1 cellular context compared by ENCODE assay signal in the genomic region with DNA sequence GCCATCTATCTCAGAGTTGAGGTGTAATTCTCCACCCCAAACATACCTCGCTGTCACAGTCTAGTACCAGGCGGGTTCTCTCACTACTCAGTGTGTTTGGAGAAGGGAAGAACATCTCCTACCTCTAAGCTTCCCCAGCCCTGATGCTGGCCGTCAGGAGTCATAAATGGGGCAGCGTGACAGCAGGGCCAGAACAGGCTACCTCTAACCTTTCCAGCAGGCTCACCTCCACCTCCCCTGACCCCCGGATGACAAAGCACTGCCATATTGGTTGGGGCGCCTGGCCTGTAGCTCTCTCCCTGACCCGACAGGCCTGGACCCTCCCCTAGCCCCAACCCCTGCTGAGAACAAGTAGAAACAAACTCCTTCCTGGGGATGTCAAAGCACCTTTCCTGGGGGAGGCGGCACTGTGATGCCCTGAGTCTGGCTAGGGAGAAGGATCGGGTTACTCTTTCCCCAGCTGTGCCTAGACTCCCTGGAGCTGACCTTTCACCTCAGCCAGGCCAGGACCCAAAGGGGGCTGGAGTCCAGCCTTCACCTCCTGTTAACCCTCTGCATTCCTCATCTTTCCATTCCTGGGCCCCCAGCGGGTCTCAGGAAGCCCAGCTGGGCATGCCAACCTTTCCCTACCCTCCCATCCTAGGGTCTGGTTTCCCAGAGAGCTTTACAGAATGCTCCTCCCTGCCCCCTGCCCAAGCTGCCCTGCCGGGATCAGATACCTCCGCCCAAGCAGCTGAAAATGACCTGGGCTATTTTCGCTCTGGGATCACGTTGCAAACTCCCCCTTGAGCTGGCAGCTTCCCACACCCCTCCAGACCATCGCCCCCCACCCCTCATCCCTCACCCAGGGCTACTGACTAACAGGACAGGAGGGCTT.
TF ChIP-seq lines count a peak whose summit lies in the region.

No MANE protein-coding gene starts in this region.

TF ChIP-seq in SK-N-SH treated with all-trans-retinoic acid at 6 μM for 48 hours, 23 proteins besides CTCF, POLR2A, EP300 and RAD21 (continued from another document):
- TF ChIP-seq TSHZ2 (CRISPR knock-in tag; IDR thresholded peaks at IDR 0.05) (no peak), CSDC2 (CRISPR knock-in tag; IDR thresholded peaks at IDR 0.05) (no peak), RARB (CRISPR knock-in tag; IDR thresholded peaks at IDR 0.05) (no peak), BACH2 (CRISPR knock-in tag; IDR thresholded peaks at IDR 0.05; ENCODE audit: borderline replicate concordance) (no peak), ESRRG (CRISPR knock-in tag; IDR thresholded peaks at IDR 0.05) (no peak), ZNF565 (CRISPR knock-in tag; conservative IDR thresholded peaks at IDR 0.05; ENCODE audit: low read depth) (no peak), PATZ1 (CRISPR knock-in tag; IDR thresholded peaks at IDR 0.05; ENCODE audit: borderline replicate concordance) (no peak), ARNTL (CRISPR knock-in tag; IDR thresholded peaks at IDR 0.05; ENCODE audit: borderline replicate concordance, low read depth) (no peak), GLIS3 (CRISPR knock-in tag; IDR thresholded peaks at IDR 0.05) (no peak), SNAI2 (CRISPR knock-in tag; IDR thresholded peaks at IDR 0.05) (no peak), ZNF8 (CRISPR knock-in tag; IDR thresholded peaks at IDR 0.05) (no peak)
- TF ChIP-seq, protein P1, sequence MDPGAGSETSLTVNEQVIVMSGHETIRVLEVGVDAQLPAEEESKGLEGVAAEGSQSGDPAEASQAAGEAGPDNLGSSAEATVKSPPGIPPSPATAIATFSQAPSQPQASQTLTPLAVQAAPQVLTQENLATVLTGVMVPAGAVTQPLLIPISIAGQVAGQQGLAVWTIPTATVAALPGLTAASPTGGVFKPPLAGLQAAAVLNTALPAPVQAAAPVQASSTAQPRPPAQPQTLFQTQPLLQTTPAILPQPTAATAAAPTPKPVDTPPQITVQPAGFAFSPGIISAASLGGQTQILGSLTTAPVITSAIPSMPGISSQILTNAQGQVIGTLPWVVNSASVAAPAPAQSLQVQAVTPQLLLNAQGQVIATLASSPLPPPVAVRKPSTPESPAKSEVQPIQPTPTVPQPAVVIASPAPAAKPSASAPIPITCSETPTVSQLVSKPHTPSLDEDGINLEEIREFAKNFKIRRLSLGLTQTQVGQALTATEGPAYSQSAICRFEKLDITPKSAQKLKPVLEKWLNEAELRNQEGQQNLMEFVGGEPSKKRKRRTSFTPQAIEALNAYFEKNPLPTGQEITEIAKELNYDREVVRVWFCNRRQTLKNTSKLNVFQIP (CRISPR knock-in tag; IDR thresholded peaks at IDR 0.05; ENCODE audit: borderline replicate concordance, low read depth), result no peak
- TF ChIP-seq, protein P2, sequence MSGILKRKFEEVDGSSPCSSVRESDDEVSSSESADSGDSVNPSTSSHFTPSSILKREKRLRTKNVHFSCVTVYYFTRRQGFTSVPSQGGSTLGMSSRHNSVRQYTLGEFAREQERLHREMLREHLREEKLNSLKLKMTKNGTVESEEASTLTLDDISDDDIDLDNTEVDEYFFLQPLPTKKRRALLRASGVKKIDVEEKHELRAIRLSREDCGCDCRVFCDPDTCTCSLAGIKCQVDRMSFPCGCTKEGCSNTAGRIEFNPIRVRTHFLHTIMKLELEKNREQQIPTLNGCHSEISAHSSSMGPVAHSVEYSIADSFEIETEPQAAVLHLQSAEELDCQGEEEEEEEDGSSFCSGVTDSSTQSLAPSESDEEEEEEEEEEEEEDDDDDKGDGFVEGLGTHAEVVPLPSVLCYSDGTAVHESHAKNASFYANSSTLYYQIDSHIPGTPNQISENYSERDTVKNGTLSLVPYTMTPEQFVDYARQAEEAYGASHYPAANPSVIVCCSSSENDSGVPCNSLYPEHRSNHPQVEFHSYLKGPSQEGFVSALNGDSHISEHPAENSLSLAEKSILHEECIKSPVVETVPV (CRISPR knock-in tag; IDR thresholded peaks at IDR 0.05), result no peak
- TF ChIP-seq, protein P3, sequence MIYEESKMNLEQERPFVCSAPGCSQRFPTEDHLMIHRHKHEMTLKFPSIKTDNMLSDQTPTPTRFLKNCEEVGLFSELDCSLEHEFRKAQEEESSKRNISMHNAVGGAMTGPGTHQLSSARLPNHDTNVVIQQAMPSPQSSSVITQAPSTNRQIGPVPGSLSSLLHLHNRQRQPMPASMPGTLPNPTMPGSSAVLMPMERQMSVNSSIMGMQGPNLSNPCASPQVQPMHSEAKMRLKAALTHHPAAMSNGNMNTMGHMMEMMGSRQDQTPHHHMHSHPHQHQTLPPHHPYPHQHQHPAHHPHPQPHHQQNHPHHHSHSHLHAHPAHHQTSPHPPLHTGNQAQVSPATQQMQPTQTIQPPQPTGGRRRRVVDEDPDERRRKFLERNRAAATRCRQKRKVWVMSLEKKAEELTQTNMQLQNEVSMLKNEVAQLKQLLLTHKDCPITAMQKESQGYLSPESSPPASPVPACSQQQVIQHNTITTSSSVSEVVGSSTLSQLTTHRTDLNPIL (CRISPR knock-in tag; IDR thresholded peaks at IDR 0.05; ENCODE audit: low read depth), result no peak
